29 cellular contexts compared by ENCODE assay signal in genomic region chr1:11778336-11778735, GRCh38. TPM values are rescaled to one million over a fixed set of nuclear protein-coding genes. Genes with fewer than 3 reads are reported as not detected.
DNase-seq lines count a peak whose midpoint lies in the region; ATAC-seq, FAIRE-seq and TF ChIP-seq lines count a peak whose summit lies in the region.
"Had no signal": no experiment of that assay in that cellular context is flagged by ENCODE, and none has a peak within 500 bp of the region (broad histone marks: within the 10 kb centered on the region; RNA-seq: fewer than 3 reads in every experiment).

No MANE protein-coding gene starts in this region.

- H3K9ac ChIP-seq in K562 (ENCODE audit: insufficient read depth in 1 of 2, low read depth in 2 of 2, low read length in 2 of 2) (peak overlapping the region in 1 of 2 experiments; percentile 64; a peak in 1 of 4 replicates), neuronal stem cell (ENCODE audit: low read depth, low read length, poor library complexity) (no peak overlapping the region)
- H3K9ac ChIP-seq: BLaER1 had no signal

- no peaks in the 10 kb centered on the region for H3K9me3 ChIP-seq in right atrium auricular region
- no peaks in the 10 kb centered on the region for H3K9me3 ChIP-seq in K562 (replicated peaks; ENCODE audit: control insufficient read depth, insufficient read depth, low read depth, low read length)
- H3K9me3 ChIP-seq in neuronal stem cell (replicated peaks in 1 of 2; ENCODE audit: control insufficient read depth in 2 of 2, insufficient read depth in 1 of 2, low read depth in 1 of 2, low read length in 2 of 2) = no peaks in the 10 kb centered on the region
- H3K9me3 ChIP-seq: BE2C, BLaER1 had no signal

- no peaks in the 10 kb centered on the region; the same call in 1 of the 2 replicates for H4K20me1 ChIP-seq in K562 (replicated peaks; ENCODE audit: control insufficient read depth, insufficient read depth, low read length)
- H4K20me1 ChIP-seq: BLaER1 had no signal

- no peaks in the 10 kb centered on the region for H3K79me1 ChIP-seq in neuronal stem cell (ENCODE audit: low read depth, low read length)

- H3K27me3 ChIP-seq in right atrium auricular region = no peaks in the 10 kb centered on the region
- no peaks in the 10 kb centered on the region for H3K27me3 ChIP-seq in K562 (ENCODE audit: control insufficient read depth in 2 of 2, insufficient read depth in 2 of 2, low read length in 2 of 2)
- peaks cover 0 to 12% (median 0%) of the 10 kb centered on the region in 3 experiments for H3K27me3 ChIP-seq in neuronal stem cell (ENCODE audit: control insufficient read depth in 3 of 3, insufficient read depth in 3 of 3, low read depth in 1 of 3, low read length in 3 of 3)
- H3K27me3 ChIP-seq: BE2C, BLaER1 had no signal

- in situ Hi-C loops in K562 (cut with MboI) = no loop called here

- no peaks in the 10 kb centered on the region for H3K79me2 ChIP-seq in K562 (ENCODE audit: control insufficient read depth, insufficient read depth, low read length)

- no peak for TF ChIP-seq EP300 in K562 (IDR thresholded peaks at IDR 0.05; ENCODE audit: low read length)

- no peak overlapping the region for H3K4ac ChIP-seq in neuronal stem cell (ENCODE audit: low read length)

- H3K4me3 ChIP-seq in right atrium auricular region (no peak overlapping the region), K562 (no peak overlapping the region), neuronal stem cell (ENCODE audit: low read length in 2 of 2) (no peak overlapping the region)
- H3K4me3 ChIP-seq: BLaER1, GM12878 had no signal

- H3K4me1 ChIP-seq in right atrium auricular region (no peaks in the 10 kb centered on the region), K562 (replicated peaks in 1 of 2; ENCODE audit: control insufficient read depth in 2 of 2, insufficient read depth in 2 of 2, low read length in 2 of 2) (peaks cover 0 to 35% of the 10 kb centered on the region in 2 experiments; a peak in 3 of 5 replicates), neuronal stem cell (ENCODE audit: control insufficient read depth in 2 of 2, insufficient read depth in 1 of 2, low read depth in 1 of 2, low read length in 2 of 2) (no peaks in the 10 kb centered on the region)
- H3K4me1 ChIP-seq: BE2C, BLaER1 had no signal

- TF ChIP-seq CTCF in right atrium auricular region (IDR thresholded peaks at IDR 0.05) (no peak), K562 (IDR thresholded peaks at IDR 0.05 in 2 of 3, conservative IDR thresholded peaks at IDR 0.05 in 1 of 3; ENCODE audit: insufficient read depth in 2 of 3, low read depth in 1 of 3, low read length in 3 of 3) (no peak)

- peak overlapping the region; percentile 96 for H2BK15ac ChIP-seq in neuronal stem cell (ENCODE audit: low read length)

- H4K91ac ChIP-seq in neuronal stem cell (ENCODE audit: low read depth, low read length, poor library complexity) = no peak overlapping the region

- peak overlapping the region; percentile 92 for H2AK5ac ChIP-seq in neuronal stem cell (ENCODE audit: low read depth, low read length)

- H3K36me3 ChIP-seq in right atrium auricular region (no peaks in the 10 kb centered on the region), K562 (ENCODE audit: control insufficient read depth, insufficient read depth, low read length) (no peaks in the 10 kb centered on the region), neuronal stem cell (replicated peaks in 1 of 2; ENCODE audit: control insufficient read depth in 2 of 2, insufficient read depth in 2 of 2, low read length in 2 of 2) (no peaks in the 10 kb centered on the region)
- H3K36me3 ChIP-seq: BE2C, BLaER1 had no signal

- no TSS peak for BruUV-seq in K562 (replicated peaks; lab: Mats Ljungman, UMichigan)

- H3K14ac ChIP-seq in neuronal stem cell (ENCODE audit: low read length) = peak overlapping the region; percentile 94

- no peak for FAIRE-seq in K562 (lab: Jason Lieb, UNC)
- FAIRE-seq: A204.1, GM12878, GM12892, GM18507 had no signal

- TF ChIP-seq RAD21 in K562 (CRISPR knock-in tag; conservative IDR thresholded peaks at IDR 0.05 in 1 of 2, IDR thresholded peaks at IDR 0.05 in 1 of 2) = no peak

- no peak overlapping the region for H2BK5ac ChIP-seq in neuronal stem cell (ENCODE audit: low read length)

- no peak overlapping the region for H2BK120ac ChIP-seq in neuronal stem cell (ENCODE audit: low read depth, low read length)

- no peak overlapping the region for H3K4me2 ChIP-seq in K562 (ENCODE audit: insufficient read depth, low read length)
- no peak overlapping the region for H3K4me2 ChIP-seq in neuronal stem cell (ENCODE audit: insufficient read depth, low read length, poor library complexity, severe bottlenecking)
- H3K4me2 ChIP-seq: BLaER1 had no signal

- H3K18ac ChIP-seq in neuronal stem cell (ENCODE audit: low read length) = peak overlapping the region; percentile 70

- TF ChIP-seq POLR2A in K562 (conservative IDR thresholded peaks at IDR 0.05) = no peak

- H3K27ac ChIP-seq in right atrium auricular region (no peak overlapping the region), K562 (ENCODE audit: extremely low read depth, low read depth, low read length) (no peak overlapping the region), neuronal stem cell (replicated peaks; ENCODE audit: low read length) (no peak overlapping the region)
- H3K27ac ChIP-seq: BLaER1 had no signal

- intact Hi-C loops in left cardiac atrium (cut with DNase I) = no loop called here
- intact Hi-C loops in K562 (cut with micrococcal nuclease) = no loop called here

- POLR2A ChIA-PET in K562 (lab: Yijun Ruan, JAX) = interaction anchor here (0.7 to 8.5 kb wide), 8 partner anchors 9 to 588 kb away, joined by 3 to 66 read pairs (median 5); no protein-coding TSS in a partner anchor

- no peaks in the 10 kb centered on the region for H3K9me1 ChIP-seq in K562 (ENCODE audit: control insufficient read depth, insufficient read depth, low read length)

- 78% methylated on average over 9 of the region's 9 CpGs for WGBS in K562 (ENCODE audit: insufficient coverage, low coverage, missing lambda C conversion rate)
- no CpG with 5 or more reads among the region's 9 CpGs for WGBS in neuronal stem cell (ENCODE audit: extremely low coverage in 2 of 2, insufficient read length in 2 of 2, insufficient replicate concordance in 1 of 2), 2 donors

- no peak overlapping the region for H4K8ac ChIP-seq in neuronal stem cell (ENCODE audit: low read depth, low read length)

- ATAC-seq in left cardiac atrium = no peak
- no peak for ATAC-seq in K562
- ATAC-seq: GM12878 had no signal

- DNase-seq in left cardiac atrium (peak; percentile 8), right atrium auricular region (ENCODE audit: low spot score) (no peak), K562 (ENCODE audit: extremely low read depth in 1 of 4, low spot score in 3 of 4) (no peak), neuronal stem cell (ENCODE audit: low spot score) (no peak), epidermal melanocyte (ENCODE audit: insufficient read length, low spot score) (no peak)
- DNase-seq: 8988T; ACHN; BE2C; C1 segment of cervical spinal cord; CD4-positive, alpha-beta memory T cell; CD4-positive, CD25-positive, alpha-beta regulatory T cell; CD8-positive, alpha-beta memory T cell; COR-L47; DMS 273 treated with DMSO at 0.1 percent for 48 hours; DMS153; DMS53; DMS79; DND-41; EL; GDM1 had no signal

- H2AFZ ChIP-seq in K562 (ENCODE audit: low read depth, low read length) (no peak overlapping the region), neuronal stem cell (ENCODE audit: low read length) (no peak overlapping the region)

- peak overlapping the region; percentile 80 for H3K23ac ChIP-seq in neuronal stem cell (ENCODE audit: low read depth, low read length, poor library complexity)

- CTCF ChIA-PET in K562 (lab: Yijun Ruan, JAX; ENCODE audit: low intra/inter-chr PET ratio) = no interaction called here

- no peak overlapping the region for H2BK12ac ChIP-seq in neuronal stem cell (ENCODE audit: low read length)

RNA-seq across cellular contexts. Expression of gene C1orf167, which starts 16.3 kb away (rescaled TPM):
- total RNA-seq in left cardiac atrium (1 to 10 TPM; 1.2 to 1.3 TPM), right atrium auricular region (1 to 10 TPM in 1 of 2 donors, under 1 TPM in 1; 0.85 to 1.7 TPM), K562 (2014; rRNA removed) (0.37 and 0.73 TPM in 2 replicates), K562 (2014; rRNA removed; fragmentation: Illumina TruSeq; extraction: Trizol) (0.10 and 0.29 TPM in 2 replicates), K562 (2015; rRNA removed; fragmentation: Illumina TruSeq; extraction: Trizol) (0.22 and 0.53 TPM in 2 replicates), K562 (2021) (0.82 and 1.2 TPM in 2 replicates)
- 2.8 and 5.6 TPM in 2 replicates for total RNA-seq in K562 (2011; cell fraction: chromatin; rRNA removed; ENCODE audit: low replicate concordance)
- total RNA-seq in K562 (2011; cell fraction: nucleolus; rRNA removed) = 2.3 and 3.4 TPM in 2 replicates
- total RNA-seq in K562 (2011; cell fraction: nucleoplasm; rRNA removed) = 2.1 TPM in 2 replicates
- polyA plus RNA-seq in K562 (2011; rRNA removed) (0.29 and 0.73 TPM in 2 replicates), K562 (2014; fragmentation: Illumina TruSeq; extraction: Trizol) (0.29 and 0.31 TPM in 2 replicates), K562 (2014; fragmentation: Nextera tagmentation; extraction: Ambion mirVana) (not detected), K562 (2014; rRNA removed) (0.86 and 0.94 TPM in 2 replicates)
- 0.31 and 0.53 TPM in 2 replicates for polyA plus RNA-seq in K562 (2011; cell fraction: cytosol; rRNA removed)
- 2.2 and 3.2 TPM in 2 replicates for polyA plus RNA-seq in K562 (2011; cell fraction: nucleus; rRNA removed)
- 0.48 and 2.0 TPM in 2 replicates for polyA plus RNA-seq in K562 (2012)
- polyA minus RNA-seq in K562 (2011; rRNA and poly(A)+ RNA removed) = 0.14 and 0.27 TPM in 2 replicates
- 0.38 and 0.91 TPM in 2 replicates for polyA minus RNA-seq in K562 (2011; cell fraction: cytosol; rRNA and poly(A)+ RNA removed)
- polyA minus RNA-seq in K562 (2011; cell fraction: nucleus; rRNA and poly(A)+ RNA removed) = 0.78 and 0.81 TPM in 2 replicates
- 0.77 TPM for polyA plus RNA-seq in neuronal stem cell (2013, experiment 1 of 2)
- 0.60 TPM for polyA plus RNA-seq in neuronal stem cell (2013, experiment 2 of 2)
- total RNA-seq: A673; CD4-positive, alpha-beta memory T cell; CD4-positive, CD25-positive, alpha-beta regulatory T cell; CD8-positive, alpha-beta memory T cell; Daoy; G401 had no signal
- polyA plus RNA-seq: CD14-positive monocyte; CD4-positive, alpha-beta memory T cell; GM12878 had no signal

RNA-seq across cellular contexts. Expression of gene MTHFR, which starts 27.4 kb away (rescaled TPM):
- 10 to 100 TPM; 40.1 to 64.3 TPM for total RNA-seq in left cardiac atrium
- total RNA-seq in right atrium auricular region = 10 to 100 TPM; 38.5 to 53.9 TPM
- total RNA-seq in K562 (2011; cell fraction: chromatin; rRNA removed; ENCODE audit: low replicate concordance) = 242 and 493 TPM in 2 replicates
- total RNA-seq in K562 (2011; cell fraction: nucleolus; rRNA removed) = 319 and 327 TPM in 2 replicates
- total RNA-seq in K562 (2011; cell fraction: nucleoplasm; rRNA removed) = 296 TPM in 2 replicates
- 77.9 and 94.5 TPM in 2 replicates for total RNA-seq in K562 (2014; rRNA removed)
- total RNA-seq in K562 (2014; rRNA removed; fragmentation: Illumina TruSeq; extraction: Trizol) = 45.3 and 45.6 TPM in 2 replicates
- total RNA-seq in K562 (2015; rRNA removed; fragmentation: Illumina TruSeq; extraction: Trizol) = 65.4 and 66.1 TPM in 2 replicates
- 94.1 and 104 TPM in 2 replicates for total RNA-seq in K562 (2021)
- polyA plus RNA-seq in K562 (2011; rRNA removed) = 47.6 and 56.6 TPM in 2 replicates
- polyA plus RNA-seq in K562 (2011; cell fraction: cytosol; rRNA removed) = 49.3 and 67.6 TPM in 2 replicates
- 62.6 and 87.9 TPM in 2 replicates for polyA plus RNA-seq in K562 (2011; cell fraction: nucleus; rRNA removed)
- polyA plus RNA-seq in K562 (2012) = 59.9 and 109 TPM in 2 replicates
- polyA plus RNA-seq in K562 (2014; fragmentation: Illumina TruSeq; extraction: Trizol) = 62.6 and 78.7 TPM in 2 replicates
- polyA plus RNA-seq in K562 (2014; fragmentation: Nextera tagmentation; extraction: Ambion mirVana) = 1 to 10 TPM; 5.0 to 5.4 TPM
- 57.3 and 72.7 TPM in 2 replicates for polyA plus RNA-seq in K562 (2014; rRNA removed)
- 103 and 105 TPM in 2 replicates for polyA minus RNA-seq in K562 (2011; rRNA and poly(A)+ RNA removed)
- 72.6 and 84.0 TPM in 2 replicates for polyA minus RNA-seq in K562 (2011; cell fraction: cytosol; rRNA and poly(A)+ RNA removed)
- 87.4 and 136 TPM in 2 replicates for polyA minus RNA-seq in K562 (2011; cell fraction: nucleus; rRNA and poly(A)+ RNA removed)
- 7.3 TPM for polyA plus RNA-seq in neuronal stem cell (2013, experiment 1 of 2)
- 7.7 TPM for polyA plus RNA-seq in neuronal stem cell (2013, experiment 2 of 2)

RNA-seq across cellular contexts. Expression of gene CLCN6, which starts 27.7 kb away (rescaled TPM):
- total RNA-seq in left cardiac atrium = 10 to 100 TPM; 32.1 to 49.0 TPM
- total RNA-seq in right atrium auricular region = 10 to 100 TPM; 14.8 to 15.2 TPM
- 146 and 184 TPM in 2 replicates for total RNA-seq in K562 (2011; cell fraction: chromatin; rRNA removed; ENCODE audit: low replicate concordance)
- total RNA-seq in K562 (2011; cell fraction: nucleolus; rRNA removed) = 89.9 and 94.4 TPM in 2 replicates
- total RNA-seq in K562 (2011; cell fraction: nucleoplasm; rRNA removed) = 121 and 143 TPM in 2 replicates
- total RNA-seq in K562 (2014; rRNA removed) = 10.0 and 10.6 TPM in 2 replicates
- 11.4 TPM in 2 replicates for total RNA-seq in K562 (2014; rRNA removed; fragmentation: Illumina TruSeq; extraction: Trizol)
- 13.6 and 13.9 TPM in 2 replicates for total RNA-seq in K562 (2015; rRNA removed; fragmentation: Illumina TruSeq; extraction: Trizol)
- total RNA-seq in K562 (2021) = 21.8 and 22.5 TPM in 2 replicates
- 13.6 and 22.6 TPM in 2 replicates for polyA plus RNA-seq in K562 (2011; rRNA removed)
- polyA plus RNA-seq in K562 (2011; cell fraction: cytosol; rRNA removed) = 10.5 and 18.0 TPM in 2 replicates
- 89.4 and 98.5 TPM in 2 replicates for polyA plus RNA-seq in K562 (2011; cell fraction: nucleus; rRNA removed)
- 16.6 and 16.7 TPM in 2 replicates for polyA plus RNA-seq in K562 (2012)
- polyA plus RNA-seq in K562 (2014; fragmentation: Illumina TruSeq; extraction: Trizol) = 18.3 and 20.9 TPM in 2 replicates
- polyA plus RNA-seq in K562 (2014; fragmentation: Nextera tagmentation; extraction: Ambion mirVana) = 1 to 10 TPM; 2.0 to 3.1 TPM
- 21.5 and 23.1 TPM in 2 replicates for polyA plus RNA-seq in K562 (2014; rRNA removed)
- polyA minus RNA-seq in K562 (2011; rRNA and poly(A)+ RNA removed) = 19.0 and 22.2 TPM in 2 replicates
- 10.5 and 10.8 TPM in 2 replicates for polyA minus RNA-seq in K562 (2011; cell fraction: cytosol; rRNA and poly(A)+ RNA removed)
- 18.2 and 38.1 TPM in 2 replicates for polyA minus RNA-seq in K562 (2011; cell fraction: nucleus; rRNA and poly(A)+ RNA removed)
- 18.0 TPM for polyA plus RNA-seq in neuronal stem cell (2013, experiment 1 of 2)
- polyA plus RNA-seq in neuronal stem cell (2013, experiment 2 of 2) = 18.2 TPM

RNA-seq across cellular contexts. Expression of gene AGTRAP, which starts 42.4 kb away (rescaled TPM):
- total RNA-seq in left cardiac atrium (10 to 100 TPM; 25.4 to 25.7 TPM), right atrium auricular region (10 to 100 TPM; 20.8 to 47.2 TPM), K562 (2014; rRNA removed) (89.3 and 118 TPM in 2 replicates), K562 (2014; rRNA removed; fragmentation: Illumina TruSeq; extraction: Trizol) (15.5 and 26.8 TPM in 2 replicates), K562 (2015; rRNA removed; fragmentation: Illumina TruSeq; extraction: Trizol) (53.7 and 57.5 TPM in 2 replicates), K562 (2021) (81.6 and 85.8 TPM in 2 replicates)
- total RNA-seq in K562 (2011; cell fraction: chromatin; rRNA removed; ENCODE audit: low replicate concordance) = 54.8 and 123 TPM in 2 replicates
- total RNA-seq in K562 (2011; cell fraction: nucleolus; rRNA removed) = 175 TPM in 2 replicates
- 116 and 126 TPM in 2 replicates for total RNA-seq in K562 (2011; cell fraction: nucleoplasm; rRNA removed)
- polyA plus RNA-seq in K562 (2011; rRNA removed) (48.5 and 76.2 TPM in 2 replicates), K562 (2014; fragmentation: Illumina TruSeq; extraction: Trizol) (81.4 and 99.0 TPM in 2 replicates), K562 (2014; fragmentation: Nextera tagmentation; extraction: Ambion mirVana) (10 to 100 TPM; 31.4 to 51.5 TPM), K562 (2014; rRNA removed) (105 TPM in 2 replicates)
- polyA plus RNA-seq in K562 (2011; cell fraction: cytosol; rRNA removed) = 121 and 255 TPM in 2 replicates
- polyA plus RNA-seq in K562 (2011; cell fraction: nucleus; rRNA removed) = 125 and 161 TPM in 2 replicates
- polyA plus RNA-seq in K562 (2012) = 83.4 and 188 TPM in 2 replicates
- 17.2 and 22.0 TPM in 2 replicates for polyA minus RNA-seq in K562 (2011; rRNA and poly(A)+ RNA removed)
- polyA minus RNA-seq in K562 (2011; cell fraction: cytosol; rRNA and poly(A)+ RNA removed) = 47.0 and 66.3 TPM in 2 replicates
- 18.8 and 20.9 TPM in 2 replicates for polyA minus RNA-seq in K562 (2011; cell fraction: nucleus; rRNA and poly(A)+ RNA removed)
- 40.4 TPM for polyA plus RNA-seq in neuronal stem cell (2013, experiment 1 of 2)
- 41.2 TPM for polyA plus RNA-seq in neuronal stem cell (2013, experiment 2 of 2)
